ENCODE assay signal across 17 cellular contexts in genomic region chr13:109205315-109205714, GRCh38.
"Had no signal": no experiment of that assay in that cellular context is flagged by ENCODE, and none has a peak within 500 bp of the region (broad histone marks: within the 10 kb centered on the region; RNA-seq: fewer than 3 reads in every experiment).

No MANE protein-coding gene starts in this region.

- H3K9me3 ChIP-seq: gastroesophageal sphincter, neutrophil, pancreas, psoas muscle, right atrium auricular region, stomach, suprapubic skin, transverse colon, vagina had no signal

- H3K4me3 ChIP-seq: gastroesophageal sphincter, pancreas, psoas muscle, right atrium auricular region, stomach, suprapubic skin, transverse colon, vagina had no signal

- H3K36me3 ChIP-seq: gastroesophageal sphincter, neutrophil, pancreas, right atrium auricular region, stomach, suprapubic skin, transverse colon, vagina had no signal

- DNase-seq: activated gamma-delta T cell treated with Interleukin-2 at 50 U/mL for 16 hours; activated T-cell treated with anti-CD3 and anti-CD28 coated beads, Interleukin-2, amount 50 U/mL, for 1 hour; anterior cingulate cortex; caudate nucleus; effector memory CD4-positive, alpha-beta T cell; head of caudate nucleus; hypothalamus; pancreas; psoas muscle; stomach; transverse colon had no signal

- H3K27me3 ChIP-seq: gastroesophageal sphincter, neutrophil, pancreas, right atrium auricular region, stomach, suprapubic skin, transverse colon, vagina had no signal

- ATAC-seq: esophagus mucosa, gastroesophageal sphincter, pancreas, psoas muscle had no signal

- H3K27ac ChIP-seq: gastroesophageal sphincter, neutrophil, pancreas, psoas muscle, right atrium auricular region, stomach, suprapubic skin, transverse colon, vagina had no signal

- H3K4me1 ChIP-seq: gastroesophageal sphincter, pancreas, psoas muscle, right atrium auricular region, stomach, suprapubic skin, transverse colon, vagina had no signal
